8 cellular contexts compared by ENCODE assay signal in the genomic region with DNA sequence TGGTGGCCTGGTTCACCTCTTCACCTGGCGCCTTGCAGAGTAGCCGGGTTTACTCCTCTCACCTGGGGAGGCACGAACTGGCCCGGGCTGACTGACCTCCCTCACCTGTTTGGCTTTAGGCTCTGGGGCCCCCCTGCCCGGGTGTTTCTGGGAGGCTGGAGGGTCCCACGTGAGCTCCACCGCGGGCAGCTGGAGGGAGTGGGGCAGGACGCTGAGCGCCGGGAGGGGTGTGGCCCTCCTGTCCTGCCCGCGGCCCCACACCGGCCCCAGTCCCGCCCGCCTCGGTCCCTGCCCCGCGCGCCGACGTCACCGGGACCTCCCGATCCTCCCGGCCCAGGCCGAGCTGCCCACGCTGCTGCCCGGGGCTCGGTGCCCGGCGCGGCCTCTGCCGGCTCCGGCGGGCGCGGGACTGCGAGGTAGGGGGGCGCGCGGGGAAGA. TPM values are rescaled to one million over a fixed set of nuclear protein-coding genes. Genes with fewer than 3 reads are reported as not detected.
DNase-seq lines count a peak whose midpoint lies in the region; ATAC-seq and TF ChIP-seq lines count a peak whose summit lies in the region.

A gene with protein sequence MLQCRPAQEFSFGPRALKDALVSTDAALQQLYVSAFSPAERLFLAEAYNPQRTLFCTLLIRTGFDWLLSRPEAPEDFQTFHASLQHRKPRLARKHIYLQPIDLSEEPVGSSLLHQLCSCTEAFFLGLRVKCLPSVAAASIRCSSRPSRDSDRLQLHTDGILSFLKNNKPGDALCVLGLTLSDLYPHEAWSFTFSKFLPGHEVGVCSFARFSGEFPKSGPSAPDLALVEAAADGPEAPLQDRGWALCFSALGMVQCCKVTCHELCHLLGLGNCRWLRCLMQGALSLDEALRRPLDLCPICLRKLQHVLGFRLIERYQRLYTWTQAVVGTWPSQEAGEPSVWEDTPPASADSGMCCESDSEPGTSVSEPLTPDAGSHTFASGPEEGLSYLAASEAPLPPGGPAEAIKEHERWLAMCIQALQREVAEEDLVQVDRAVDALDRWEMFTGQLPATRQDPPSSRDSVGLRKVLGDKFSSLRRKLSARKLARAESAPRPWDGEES (plus strand): TSS at position 322 of the 438 bp plus-strand sequence. CDS start 12,250 bp downstream, outside the sequence.

- peak within 1 kb of the TSS; percentile 52 for H3K4me2 ChIP-seq in fibroblast of lung (ENCODE audit: extremely low read depth, insufficient read depth, low read length)

- DNase-seq in Daoy (ENCODE audit: low read depth) (peak; percentile 27), fibroblast of lung (ENCODE audit: low read depth in 2 of 2) (no peak), omental fat pad (ENCODE audit: low spot score) (no peak), NCI-H1048 (lab: John Stamatoyannopoulos, UW) (no peak)
- DNase-seq in effector CD8-positive, alpha-beta T cell (lab: John Stamatoyannopoulos, UW), result no peak

- no peaks in the 10 kb centered on the region for H3K79me2 ChIP-seq in fibroblast of lung (ENCODE audit: control insufficient read depth, insufficient read depth, low read length)

- H3K9me3 Mint-ChIP-seq in IgD-negative memory B cell, result no peaks in the 10 kb centered on the region

- H2AFZ ChIP-seq in fibroblast of lung (ENCODE audit: low read length), result no peak within 1 kb of the TSS

- ATAC-seq in omental fat pad (ENCODE audit: low FRiP score) (peak; percentile 34), GM18873 (IDR thresholded peaks at IDR 0.05; ENCODE audit: low FRiP score, unreplicated experiment) (no peak), HG03378 (IDR thresholded peaks at IDR 0.05; ENCODE audit: unreplicated experiment) (no peak)

- peak within 1 kb of the TSS; percentile 15 to 88 (median 63) for H3K4me3 Mint-ChIP-seq in IgD-negative memory B cell

- H3K27ac Mint-ChIP-seq in IgD-negative memory B cell, result no peak within 1 kb of the TSS

- H3K4me1 ChIP-seq in fibroblast of lung (ENCODE audit: control insufficient read depth, extremely low read depth, insufficient read depth, low read length), result peaks cover 6% of the 10 kb centered on the region

- H3K27me3 Mint-ChIP-seq in IgD-negative memory B cell, result peaks cover 33% of the 10 kb centered on the region

- no peaks in the 10 kb centered on the region for H3K36me3 Mint-ChIP-seq in IgD-negative memory B cell

- H3K27me3 ChIP-seq in fibroblast of lung (ENCODE audit: control insufficient read depth, insufficient read depth, low read length), result peaks cover 27% of the 10 kb centered on the region

- H3K4me3 ChIP-seq in fibroblast of lung (replicated peaks in 1 of 4; ENCODE audit: control extremely low read depth in 1 of 4, insufficient read depth in 1 of 4, low read depth in 3 of 4, low read length in 4 of 4), result peak within 1 kb of the TSS in 1 of 4 experiments; percentile 32

- TF ChIP-seq CTCF in fibroblast of lung (conservative IDR thresholded peaks at IDR 0.05 in 1 of 2, IDR thresholded peaks at IDR 0.05 in 1 of 2; ENCODE audit: low read depth in 1 of 2, low read length in 2 of 2) (no peak), omental fat pad (IDR thresholded peaks at IDR 0.05) (no peak)

- H4K20me1 ChIP-seq in fibroblast of lung (ENCODE audit: control insufficient read depth, extremely low read depth, insufficient read depth, low read length), result no peaks in the 10 kb centered on the region

- H3K9ac ChIP-seq in fibroblast of lung (ENCODE audit: insufficient read depth, low read length), result peak within 1 kb of the TSS; percentile 16

- H3K36me3 ChIP-seq in fibroblast of lung (ENCODE audit: control insufficient read depth, insufficient read depth, low read length), result no peaks in the 10 kb centered on the region

- H3K27ac ChIP-seq in fibroblast of lung (ENCODE audit: insufficient read depth, low read length), result no peak within 1 kb of the TSS

- H3K9me3 ChIP-seq in fibroblast of lung (ENCODE audit: control insufficient read depth, insufficient read depth, low read depth, low read length), result no peaks in the 10 kb centered on the region

- H3K4me1 Mint-ChIP-seq in IgD-negative memory B cell, result peaks cover 7 to 14% (median 10%) of the 10 kb centered on the region in 3 donors

RNA-seq across cellular contexts. Expression of the gene that starts here (rescaled TPM):
- total RNA-seq in Daoy (2014; rRNA removed; shearing (Covaris generic)), result 0.29 TPM in 1 of 2 replicates, not detected in the other
- polyA plus RNA-seq in IgD-negative memory B cell (1.9 TPM), fibroblast of lung (0.23 and 0.26 TPM in 2 replicates)
- total RNA-seq in fibroblast of lung (0.26 and 0.33 TPM in 2 replicates), omental fat pad (1 to 10 TPM in 1 of 4 donors, under 1 TPM in 1, not detected in 2; 0.19 to 1.1 TPM)
- polyA plus RNA-seq in fibroblast of lung (2012), result 0.21 and 0.22 TPM in 2 replicates
- polyA minus RNA-seq in fibroblast of lung (ENCODE audit: low replicate concordance), result 0.26 and 0.82 TPM in 2 replicates

Comparison
In these comparisons a context has a peak if more than half of its experiments do, and no peak if none do; other contexts are left out.
1. Peak in DNase-seq in Daoy; RNA of the gene not detected or under 1 TPM.